ENCODE assay signal across 11 cellular contexts in genomic region chr16:11250091-11250785, GRCh38. TPM values are rescaled to one million over a fixed set of nuclear protein-coding genes. Genes with fewer than 3 reads are reported as not detected.
A peak's percentile ranks its signal among the peaks of the same experiment; 100 is the strongest.
DNase-seq lines count a peak whose midpoint lies in the region; ATAC-seq and TF ChIP-seq lines count a peak whose summit lies in the region.
"Had no signal": no experiment of that assay in that cellular context is flagged by ENCODE, and none has a peak within 500 bp of the region (broad histone marks: within the 10 kb centered on the region; RNA-seq: fewer than 3 reads in every experiment).

No MANE protein-coding gene starts in this region.

- H3K36me3 Mint-ChIP-seq in IgD-negative memory B cell (peaks cover 1% of the 10 kb centered on the region), osteocyte (ENCODE audit: unreplicated experiment) (peaks cover 2% of the 10 kb centered on the region)
- peaks cover 89% of the 10 kb centered on the region for H3K36me3 Mint-ChIP-seq in activated CD8-positive, alpha-beta T cell treated with anti-CD3 and anti-CD28 coated beads, Interleukin-2, amount 10 ng/mL, durations not matched to agents 7 days and 5 days (ENCODE audit: low read depth)

- H3K9me3 Mint-ChIP-seq in IgD-negative memory B cell (no peaks in the 10 kb centered on the region), osteocyte (ENCODE audit: unreplicated experiment) (no peaks in the 10 kb centered on the region)
- H3K9me3 Mint-ChIP-seq in activated CD8-positive, alpha-beta T cell treated with anti-CD3 and anti-CD28 coated beads, Interleukin-2, amount 10 ng/mL, durations not matched to agents 7 days and 5 days (ENCODE audit: insufficient read depth) = no peaks in the 10 kb centered on the region

- POLR2A ChIA-PET in activated CD8-positive, alpha-beta T cell treated with anti-CD3 and anti-CD28 coated beads, Interleukin-2, amount 10 ng/mL, durations not matched to agents 7 days and 5 days (lab: Charles Lee) = interaction anchor here (3.6 to 4.2 kb wide), 2 partner anchors 10 to 17 kb away, joined by 15 to 20 read pairs; no protein-coding TSS in a partner anchor
- POLR2A ChIA-PET in HEK293T (lab: Yijun Ruan, JAX) = no interaction called here

- peak; percentile 73 for DNase-seq in NCI-H2029 (lab: John Stamatoyannopoulos, UW)
- DNase-seq in NCI-H2029 treated with DMSO at 0.1 percent for 48 hours (lab: John Stamatoyannopoulos, UW) = no peak
- DNase-seq in activated CD8-positive, alpha-beta T cell treated with anti-CD3 and anti-CD28 coated beads, Interleukin-2, amount 10 ng/mL, durations not matched to agents 7 days and 5 days = peak; percentile 50
- DNase-seq in left colon = no peak
- DNase-seq in HEK293T (ENCODE audit: extremely low spot score) = no peak
- no peak for DNase-seq in osteocyte (ENCODE audit: extremely low spot score, unreplicated experiment)
- no peak for DNase-seq in foreskin melanocyte

- peak overlapping the region in 2 of 3 donors; percentile 86 to 98 for H3K27ac Mint-ChIP-seq in IgD-negative memory B cell
- peak overlapping the region; percentile 64 for H3K27ac Mint-ChIP-seq in activated CD8-positive, alpha-beta T cell treated with anti-CD3 and anti-CD28 coated beads, Interleukin-2, amount 10 ng/mL, durations not matched to agents 7 days and 5 days
- H3K27ac Mint-ChIP-seq in osteocyte (ENCODE audit: unreplicated experiment) = no peak overlapping the region

- no peak for TF ChIP-seq CTCF in osteocyte (IDR thresholded peaks at IDR 0.05)

- H3K27me3 Mint-ChIP-seq in IgD-negative memory B cell (no peaks in the 10 kb centered on the region), osteocyte (ENCODE audit: unreplicated experiment) (peaks cover 2% of the 10 kb centered on the region)
- H3K27me3 Mint-ChIP-seq in activated CD8-positive, alpha-beta T cell treated with anti-CD3 and anti-CD28 coated beads, Interleukin-2, amount 10 ng/mL, durations not matched to agents 7 days and 5 days (ENCODE audit: low read depth) = no peaks in the 10 kb centered on the region

- intact Hi-C loops in left colon (cut with DNase I, micrococcal nuclease) = loop anchor here in 1 of 2 donors (10.0 kb wide), 1 partner anchor 275 kb away; no protein-coding TSS in a partner anchor

- ATAC-seq in activated CD8-positive, alpha-beta T cell treated with anti-CD3 and anti-CD28 coated beads, Interleukin-2, amount 10 ng/mL, durations not matched to agents 7 days and 5 days = no peak
- peak; percentile 40 for ATAC-seq in left colon
- ATAC-seq: heart left ventricle had no signal

- H3K4me3 Mint-ChIP-seq in IgD-negative memory B cell (peak overlapping the region in 1 of 4 donors; percentile 64), osteocyte (ENCODE audit: unreplicated experiment) (no peak overlapping the region)
- H3K4me3 Mint-ChIP-seq in activated CD8-positive, alpha-beta T cell treated with anti-CD3 and anti-CD28 coated beads, Interleukin-2, amount 10 ng/mL, durations not matched to agents 7 days and 5 days = peak overlapping the region; percentile 29

- CTCF ChIA-PET in activated CD8-positive, alpha-beta T cell treated with anti-CD3 and anti-CD28 coated beads, Interleukin-2, amount 10 ng/mL, durations not matched to agents 7 days and 5 days (lab: Charles Lee) = no interaction called here
- CTCF ChIA-PET in HEK293T (lab: Yijun Ruan, JAX) = no interaction called here

- H3K4me1 Mint-ChIP-seq in IgD-negative memory B cell = peaks cover 14 to 24% (median 23%) of the 10 kb centered on the region in 3 donors
- H3K4me1 Mint-ChIP-seq in activated CD8-positive, alpha-beta T cell treated with anti-CD3 and anti-CD28 coated beads, Interleukin-2, amount 10 ng/mL, durations not matched to agents 7 days and 5 days (ENCODE audit: low read depth) = peaks cover 58% of the 10 kb centered on the region
- H3K4me1 Mint-ChIP-seq in osteocyte (ENCODE audit: unreplicated experiment) = peaks cover 22% of the 10 kb centered on the region

TF ChIP-seq in HEK293T, 16 proteins besides CTCF, POLR2A, EP300 and RAD21:
- TF ChIP-seq FOXA1 (IDR thresholded peaks at IDR 0.05) (no peak), SUZ12 (IDR thresholded peaks at IDR 0.05) (no peak), LEF1 (IDR thresholded peaks at IDR 0.05; ENCODE audit: borderline replicate concordance) (no peak), ARNT (IDR thresholded peaks at IDR 0.05) (no peak), PKNOX1 (IDR thresholded peaks at IDR 0.05) (no peak), FOXK2 (IDR thresholded peaks at IDR 0.05) (no peak), ZNF384 (IDR thresholded peaks at IDR 0.05) (no peak), SP1 (IDR thresholded peaks at IDR 0.05) (no peak), HDGF (IDR thresholded peaks at IDR 0.05; ENCODE audit: borderline replicate concordance) (no peak)

RNA-seq across cellular contexts. Expression of gene SOCS1, which starts 5.8 kb away (rescaled TPM):
- polyA plus RNA-seq in IgD-negative memory B cell = 39.1 TPM
- total RNA-seq in activated CD8-positive, alpha-beta T cell treated with anti-CD3 and anti-CD28 coated beads, Interleukin-2, amount 10 ng/mL, durations not matched to agents 7 days and 5 days = 100 to 1,000 TPM; 170 to 174 TPM
- total RNA-seq in left colon (1 to 10 TPM; 4.7 to 4.9 TPM), osteocyte (9.7 and 10.6 TPM in 2 replicates)

RNA-seq across cellular contexts. Expression of gene TNP2, which starts 18.9 kb away (rescaled TPM):
- not detected for polyA plus RNA-seq in IgD-negative memory B cell
- not detected for total RNA-seq in activated CD8-positive, alpha-beta T cell treated with anti-CD3 and anti-CD28 coated beads, Interleukin-2, amount 10 ng/mL, durations not matched to agents 7 days and 5 days
- total RNA-seq in left colon (not detected), osteocyte (not detected in 2 replicates)
- total RNA-seq: cardiac muscle cell, heart left ventricle, skeletal muscle tissue had no signal
- polyA plus RNA-seq: cardiac muscle cell, heart left ventricle had no signal

RNA-seq across cellular contexts. Expression of gene PRM3, which starts 23.2 kb away (rescaled TPM):
- not detected for polyA plus RNA-seq in IgD-negative memory B cell
- not detected for total RNA-seq in activated CD8-positive, alpha-beta T cell treated with anti-CD3 and anti-CD28 coated beads, Interleukin-2, amount 10 ng/mL, durations not matched to agents 7 days and 5 days
- total RNA-seq in left colon (not detected), osteocyte (not detected in 2 replicates)
- total RNA-seq: cardiac muscle cell, heart left ventricle, skeletal muscle tissue had no signal
- polyA plus RNA-seq: cardiac muscle cell, heart left ventricle had no signal

RNA-seq across cellular contexts. Expression of gene PRM2, which starts 26.0 kb away (rescaled TPM):
- not detected for polyA plus RNA-seq in IgD-negative memory B cell
- not detected for total RNA-seq in activated CD8-positive, alpha-beta T cell treated with anti-CD3 and anti-CD28 coated beads, Interleukin-2, amount 10 ng/mL, durations not matched to agents 7 days and 5 days
- not detected for total RNA-seq in left colon
- total RNA-seq in osteocyte = not detected in 2 replicates
- total RNA-seq: heart left ventricle, skeletal muscle tissue had no signal
- polyA plus RNA-seq: cardiac muscle cell, heart left ventricle had no signal

RNA-seq across cellular contexts. Expression of gene PRM1, which starts 30.9 kb away (rescaled TPM):
- not detected for polyA plus RNA-seq in IgD-negative memory B cell
- total RNA-seq in activated CD8-positive, alpha-beta T cell treated with anti-CD3 and anti-CD28 coated beads, Interleukin-2, amount 10 ng/mL, durations not matched to agents 7 days and 5 days = not detected
- not detected for total RNA-seq in left colon
- total RNA-seq in osteocyte = not detected in 2 replicates
- total RNA-seq: cardiac muscle cell, heart left ventricle, skeletal muscle tissue had no signal
- polyA plus RNA-seq: cardiac muscle cell, heart left ventricle had no signal

Comparison
In these comparisons a context has a peak if more than half of its experiments do, and no peak if none do; other contexts are left out.
1. DNase-seq: peak in NCI-H2029 (single experiment) and activated CD8-positive, alpha-beta T cell treated with anti-CD3 and anti-CD28 coated beads, Interleukin-2, amount 10 ng/mL, durations not matched to agents 7 days and 5 days (single experiment); none in NCI-H2029 treated with DMSO at 0.1 percent for 48 hours (single experiment), left colon (0 of 2), HEK293T (single experiment), osteocyte (single experiment) and foreskin melanocyte (single experiment).
2. RNA of gene SOCS1, which starts 5.8 kb away (total RNA-seq): 170 to 174 TPM in activated CD8-positive, alpha-beta T cell treated with anti-CD3 and anti-CD28 coated beads, Interleukin-2, amount 10 ng/mL, durations not matched to agents 7 days and 5 days; 9.7 to 10.6 TPM in osteocyte and 4.7 to 4.9 TPM in left colon; every median in the first group is over 10 times any median in the second.